ENCODE assay signal across 9 cellular contexts in genomic region chr1:42952353-42953001, GRCh38. TPM values are rescaled to one million over a fixed set of nuclear protein-coding genes. Genes with fewer than 3 reads are reported as not detected.
DNase-seq lines count a peak whose midpoint lies in the region; ATAC-seq and TF ChIP-seq lines count a peak whose summit lies in the region.
"Had no signal": no experiment of that assay in that cellular context is flagged by ENCODE, and none has a peak within 500 bp of the region (broad histone marks: within the 10 kb centered on the region; RNA-seq: fewer than 3 reads in every experiment).

No MANE protein-coding gene starts in this region.

- no peak for TF ChIP-seq RAD21 in SK-N-SH (IDR thresholded peaks at IDR 0.05; ENCODE audit: low read length)

- H3F3A ChIP-seq in SK-N-SH (replicated peaks; ENCODE audit: insufficient read depth) = peaks cover 17% of the 10 kb centered on the region
- H3F3A ChIP-seq in PC-3 (ENCODE audit: low read length, unreplicated experiment) = no peaks in the 10 kb centered on the region

- ATAC-seq in SK-N-SH treated with all-trans-retinoic acid at 6 μM for 48 hours = no peak
- peak; percentile 61 for ATAC-seq in HG03066 (IDR thresholded peaks at IDR 0.05; ENCODE audit: low read depth, unreplicated experiment)
- peak; percentile 5 for ATAC-seq in activated T-helper 17 cell treated with anti-CD3 and anti-CD28 coated beads, Interleukin-2, amount 50 U/mL, for 72 hours (replicated peaks)
- peak; percentile 24 to 54 (median 39) for ATAC-seq in natural killer cell
- ATAC-seq in PC-3 = no peak; the same call in 1 of the 2 replicates

- H4K20me1 ChIP-seq in SK-N-SH (ENCODE audit: insufficient read depth) (no peaks in the 10 kb centered on the region), PC-3 (ENCODE audit: low read length) (peaks cover 60% of the 10 kb centered on the region)

- H3K4me1 ChIP-seq in SK-N-SH (ENCODE audit: control insufficient read depth in 1 of 2, insufficient read depth in 2 of 2, low read depth in 1 of 2, low read length in 1 of 2) (peaks cover 30 to 56% of the 10 kb centered on the region in 2 experiments), PC-3 (ENCODE audit: insufficient read depth, low read length) (peaks cover 68% of the 10 kb centered on the region)

- H3K9me2 ChIP-seq in SK-N-SH (no peaks in the 10 kb centered on the region), PC-3 (replicated peaks; ENCODE audit: low read length) (no peaks in the 10 kb centered on the region)

- peaks cover 100% of the 10 kb centered on the region for H3K36me3 Mint-ChIP-seq in activated T-helper 17 cell treated with anti-CD3 and anti-CD28 coated beads, Interleukin-2, amount 50 U/mL, for 72 hours (ENCODE audit: low read depth)
- no peaks in the 10 kb centered on the region for H3K36me3 Mint-ChIP-seq in natural killer cell

- H3K9ac ChIP-seq in SK-N-SH (no peak overlapping the region), PC-3 (ENCODE audit: low read length) (no peak overlapping the region)

- TF ChIP-seq CTCF in SK-N-SH (IDR thresholded peaks at IDR 0.05) = no peak
- TF ChIP-seq CTCF in natural killer cell (IDR thresholded peaks at IDR 0.05) = no peak
- TF ChIP-seq CTCF in PC-3 (conservative IDR thresholded peaks at IDR 0.05; ENCODE audit: low read depth, low read length) = no peak

- H3K4me1 Mint-ChIP-seq in activated T-helper 17 cell treated with anti-CD3 and anti-CD28 coated beads, Interleukin-2, amount 50 U/mL, for 72 hours = peaks cover 46% of the 10 kb centered on the region
- H3K4me1 Mint-ChIP-seq in natural killer cell = peaks cover 84 to 86% of the 10 kb centered on the region in 2 donors

- POLR2A ChIA-PET in SK-N-SH (lab: Yijun Ruan, JAX) = interaction anchor here (0.9 to 1.2 kb wide), 2 partner anchors 109 to 121 kb away, joined by 3 read pairs; no protein-coding TSS in a partner anchor
- POLR2A ChIA-PET in PC-3 (lab: Charles Lee; ENCODE audit: unreplicated experiment) = no interaction called here

- H3K79me2 ChIP-seq in SK-N-SH (ENCODE audit: insufficient read depth) (peaks cover 98% of the 10 kb centered on the region), PC-3 (ENCODE audit: low read length) (peaks cover 100% of the 10 kb centered on the region)

- peak overlapping the region; percentile 13; the same call in 1 of the 2 replicates for H3K4me2 ChIP-seq in SK-N-SH
- no peak overlapping the region for H3K4me2 ChIP-seq in PC-3 (ENCODE audit: low read length)

- peak overlapping the region; percentile 91 for H3K4me3 Mint-ChIP-seq in activated T-helper 17 cell treated with anti-CD3 and anti-CD28 coated beads, Interleukin-2, amount 50 U/mL, for 72 hours
- H3K4me3 Mint-ChIP-seq in natural killer cell = peak overlapping the region; percentile 78

- H3K9me3 ChIP-seq in SK-N-SH (no peaks in the 10 kb centered on the region), PC-3 (ENCODE audit: low read length) (no peaks in the 10 kb centered on the region)

- no TSS peak for BruUV-seq in PC-3 (replicated peaks; lab: Mats Ljungman, UMichigan)

- CTCF ChIA-PET in SK-N-SH (lab: Yijun Ruan, JAX) (interaction anchor here (0.5 to 4.0 kb wide), 6 partner anchors 20 to 1958 kb away, joined by 3 to 33 read pairs (median 4); no protein-coding TSS in a partner anchor), PC-3 (lab: Charles Lee) (interaction anchor here (0.6 kb wide), 1 partner anchor 121 kb away, joined by 6 read pairs; no protein-coding TSS in a partner anchor)

- no peak for TF ChIP-seq EP300 in SK-N-SH (IDR thresholded peaks at IDR 0.05; ENCODE audit: borderline replicate concordance in 1 of 2, low read depth in 1 of 2, low read length in 1 of 2)

- intact Hi-C loops in natural killer cell (cut with micrococcal nuclease) (no loop called here), PC-3 (cut with micrococcal nuclease) (no loop called here)

- no peaks in the 10 kb centered on the region for H3K9me3 Mint-ChIP-seq in activated T-helper 17 cell treated with anti-CD3 and anti-CD28 coated beads, Interleukin-2, amount 50 U/mL, for 72 hours
- no peaks in the 10 kb centered on the region for H3K9me3 Mint-ChIP-seq in natural killer cell

- H3K4me3 ChIP-seq in SK-N-SH (ENCODE audit: low read depth in 2 of 2, low read length in 1 of 2) (no peak overlapping the region), PC-3 (ENCODE audit: low read length) (no peak overlapping the region)

- DNase-seq in SK-N-SH (no peak), natural killer cell (no peak), DMS 273 treated with DMSO at 0.1 percent for 48 hours (lab: John Stamatoyannopoulos, UW) (no peak), PC-3 (no peak)
- no peak for DNase-seq in activated CD4-positive, alpha-beta T cell treated with anti-CD3 and anti-CD28 coated beads, Interleukin-2, amount 50 U/mL, for 48 hours

- H2AFZ ChIP-seq in SK-N-SH (ENCODE audit: low read depth) = no peak overlapping the region
- H2AFZ ChIP-seq in PC-3 (ENCODE audit: low read length) = no peak overlapping the region

- H3K27me3 ChIP-seq in SK-N-SH (ENCODE audit: insufficient read depth) (no peaks in the 10 kb centered on the region), PC-3 (ENCODE audit: low read length) (no peaks in the 10 kb centered on the region)

- 60% methylated on average over 1 of the region's 10 CpGs for WGBS in SK-N-SH (ENCODE audit: low lambda C conversion rate)

- no peaks in the 10 kb centered on the region for H3K27me3 Mint-ChIP-seq in activated T-helper 17 cell treated with anti-CD3 and anti-CD28 coated beads, Interleukin-2, amount 50 U/mL, for 72 hours
- H3K27me3 Mint-ChIP-seq in natural killer cell (ENCODE audit: low read depth in 2 of 2) = no peaks in the 10 kb centered on the region

- H3K36me3 ChIP-seq in SK-N-SH (replicated peaks in 1 of 2; ENCODE audit: control insufficient read depth in 1 of 2, insufficient read depth in 2 of 2, low read length in 1 of 2) = peaks cover 10% of the 10 kb centered on the region in 2 experiments
- H3K36me3 ChIP-seq in PC-3 (ENCODE audit: low read depth, low read length) = peaks cover 56% of the 10 kb centered on the region

- peak overlapping the region in 1 of 2 experiments; percentile 78; a peak in 1 of 4 replicates for H3K27ac ChIP-seq in SK-N-SH (ENCODE audit: low read depth in 2 of 2, low read length in 1 of 2)
- no peak overlapping the region for H3K27ac ChIP-seq in PC-3 (ENCODE audit: low read length)
- H3K27ac ChIP-seq: VCaP had no signal

- H3K27ac Mint-ChIP-seq in activated T-helper 17 cell treated with anti-CD3 and anti-CD28 coated beads, Interleukin-2, amount 50 U/mL, for 72 hours = no peak overlapping the region
- peak overlapping the region; percentile 89 to 91 for H3K27ac Mint-ChIP-seq in natural killer cell

TF ChIP-seq in SK-N-SH, 30 proteins besides CTCF, POLR2A, EP300 and RAD21 (continues in another document):
- TF ChIP-seq TEAD4 (IDR thresholded peaks at IDR 0.05; ENCODE audit: borderline replicate concordance, insufficient read depth) (no peak), YY1 (IDR thresholded peaks at IDR 0.05; ENCODE audit: low read depth) (no peak), USF1 (IDR thresholded peaks at IDR 0.05; ENCODE audit: borderline replicate concordance, low read depth) (no peak), RCOR1 (IDR thresholded peaks at IDR 0.05; ENCODE audit: low read length) (no peak), POLR2AphosphoS5 (IDR thresholded peaks at IDR 0.05; ENCODE audit: low read depth, low read length) (no peak)
- TF ChIP-seq, protein P1, sequence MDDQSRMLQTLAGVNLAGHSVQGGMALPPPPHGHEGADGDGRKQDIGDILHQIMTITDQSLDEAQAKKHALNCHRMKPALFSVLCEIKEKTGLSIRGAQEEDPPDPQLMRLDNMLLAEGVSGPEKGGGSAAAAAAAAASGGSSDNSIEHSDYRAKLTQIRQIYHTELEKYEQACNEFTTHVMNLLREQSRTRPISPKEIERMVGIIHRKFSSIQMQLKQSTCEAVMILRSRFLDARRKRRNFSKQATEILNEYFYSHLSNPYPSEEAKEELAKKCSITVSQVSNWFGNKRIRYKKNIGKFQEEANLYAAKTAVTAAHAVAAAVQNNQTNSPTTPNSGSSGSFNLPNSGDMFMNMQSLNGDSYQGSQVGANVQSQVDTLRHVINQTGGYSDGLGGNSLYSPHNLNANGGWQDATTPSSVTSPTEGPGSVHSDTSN (IDR thresholded peaks at IDR 0.05) = no peak

TF ChIP-seq in SK-N-SH treated with all-trans-retinoic acid at 6 μM for 48 hours, 23 proteins besides CTCF, POLR2A, EP300 and RAD21:
- TF ChIP-seq ZC3H10 (CRISPR knock-in tag; IDR thresholded peaks at IDR 0.05) = no peak
- no peak for TF ChIP-seq GLIS3 (CRISPR knock-in tag; IDR thresholded peaks at IDR 0.05)
- no peak for TF ChIP-seq ZFP30 (CRISPR knock-in tag; IDR thresholded peaks at IDR 0.05)
- no peak for TF ChIP-seq BACH2 (CRISPR knock-in tag; IDR thresholded peaks at IDR 0.05; ENCODE audit: borderline replicate concordance)
- no peak for TF ChIP-seq OSR1 (CRISPR knock-in tag; IDR thresholded peaks at IDR 0.05)

RNA-seq across cellular contexts. Expression of gene SLC2A1, which starts 6.2 kb away (rescaled TPM):
- 50.5 and 63.8 TPM in 2 replicates for polyA plus RNA-seq in SK-N-SH (2012; rRNA removed)
- 26.8 and 43.4 TPM in 2 replicates for polyA plus RNA-seq in SK-N-SH (2012; cell fraction: cytosol; rRNA removed)
- 110 and 122 TPM in 2 replicates for polyA plus RNA-seq in SK-N-SH (2012; cell fraction: nucleus; rRNA removed)
- 100 to 1,000 TPM; 217 to 280 TPM for total RNA-seq in activated T-helper 17 cell treated with anti-CD3 and anti-CD28 coated beads, Interleukin-2, amount 50 U/mL, for 72 hours
- total RNA-seq in natural killer cell = 100 to 1,000 TPM in 1 of 3 donors, 10 to 100 TPM in 2; 94.7 to 143 (median 95.1) TPM
- total RNA-seq in PC-3 (2014; rRNA removed) = 245 and 264 TPM in 2 replicates

Comparison
In these comparisons a context has a peak if more than half of its experiments do, and no peak if none do; other contexts are left out.
1. ATAC-seq: peak in HG03066 (single experiment), activated T-helper 17 cell treated with anti-CD3 and anti-CD28 coated beads, Interleukin-2, amount 50 U/mL, for 72 hours (single experiment) and natural killer cell (3 of 3); none in SK-N-SH treated with all-trans-retinoic acid at 6 μM for 48 hours (single experiment) and PC-3 (single experiment).